28 cellular contexts compared by ENCODE assay signal in the genomic region with DNA sequence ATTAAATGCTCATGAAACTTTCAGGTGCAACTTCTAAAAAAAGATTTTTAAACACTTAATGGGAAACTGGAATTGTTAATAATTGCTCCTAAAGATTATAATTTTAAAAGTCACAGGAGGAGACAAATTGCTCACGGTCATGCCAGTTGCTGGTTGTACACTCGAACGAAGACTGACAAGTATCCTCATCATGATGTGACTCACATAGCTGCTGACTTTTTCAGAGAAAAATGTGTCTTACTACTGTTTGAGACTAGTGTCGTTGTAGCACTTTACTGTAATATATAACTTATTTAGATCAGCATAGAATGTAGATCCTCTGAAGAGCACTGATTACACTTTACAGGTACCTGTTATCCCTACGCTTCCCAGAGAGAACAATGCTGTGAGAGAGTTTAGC.
"Had no signal": no experiment of that assay in that cellular context is flagged by ENCODE, and none has a peak within 500 bp of the region (broad histone marks: within the 10 kb centered on the region; RNA-seq: fewer than 3 reads in every experiment).

No MANE protein-coding gene starts in this region.

- ATAC-seq: activated naive CD8-positive, alpha-beta T cell treated with anti-CD3 and anti-CD28 coated beads, Interleukin-2, amount 50 U/mL, for 24 hours; activated T-cell treated with anti-CD3 and anti-CD28 coated beads, Interleukin-2, amount 50 U/mL, for 72 hours; gastrocnemius medialis; left cardiac atrium; right cardiac atrium; stimulated activated naive CD8-positive, alpha-beta T cell treated with anti-CD3 and anti-CD28 coated beads, Interleukin-15, Interleukin-2, amounts not matched to agents 100 U/mL and 50 U/mL, for 24 hours; T-cell had no signal

- H3K9me3 Mint-ChIP-seq: activated naive CD4-positive, alpha-beta T cell treated with anti-CD3 and anti-CD28 coated beads, Interleukin-2, amount 50 U/mL, for 24 hours; activated naive CD8-positive, alpha-beta T cell treated with anti-CD3 and anti-CD28 coated beads, Interleukin-2, amount 50 U/mL, for 24 hours; activated T-cell treated with anti-CD3 and anti-CD28 coated beads, Interleukin-2, amount 50 U/mL, for 72 hours; central memory CD8-positive, alpha-beta T cell; naive B cell; neural crest cell; T-cell; T-helper 2 cell treated with Interferon-gamma antibody and Interleukin-4, amounts not matched to agents 5 μg/mL and 100 μg/mL, for 36 hours; type B pancreatic cell had no signal

- H3K27me3 ChIP-seq: breast epithelium, gastrocnemius medialis, uterus had no signal

- H3K27me3 Mint-ChIP-seq: activated naive CD4-positive, alpha-beta T cell treated with anti-CD3 and anti-CD28 coated beads, Interleukin-2, amount 50 U/mL, for 24 hours; activated naive CD8-positive, alpha-beta T cell treated with anti-CD3 and anti-CD28 coated beads, Interleukin-2, amount 50 U/mL, for 24 hours; central memory CD8-positive, alpha-beta T cell; naive B cell; T-cell; type B pancreatic cell had no signal

- H3K36me3 Mint-ChIP-seq: activated naive CD4-positive, alpha-beta T cell treated with anti-CD3 and anti-CD28 coated beads, Interleukin-2, amount 50 U/mL, for 24 hours; naive B cell; T-cell had no signal

- H3K4me1 Mint-ChIP-seq: activated naive CD4-positive, alpha-beta T cell treated with anti-CD3 and anti-CD28 coated beads, Interleukin-2, amount 50 U/mL, for 24 hours; activated naive CD8-positive, alpha-beta T cell treated with anti-CD3 and anti-CD28 coated beads, Interleukin-2, amount 50 U/mL, for 24 hours; central memory CD8-positive, alpha-beta T cell; naive B cell; T-cell had no signal

- FAIRE-seq: endometrium had no signal

- H3K4me3 ChIP-seq: breast epithelium, gastrocnemius medialis, thoracic aorta, uterus had no signal

- H3K4me3 Mint-ChIP-seq: activated naive CD4-positive, alpha-beta T cell treated with anti-CD3 and anti-CD28 coated beads, Interleukin-2, amount 50 U/mL, for 24 hours; activated naive CD8-positive, alpha-beta T cell treated with anti-CD3 and anti-CD28 coated beads, Interleukin-2, amount 50 U/mL, for 24 hours; activated T-cell treated with anti-CD3 and anti-CD28 coated beads, Interleukin-2, amount 50 U/mL, for 72 hours; central memory CD8-positive, alpha-beta T cell; naive B cell; neural crest cell; T-cell; T-helper 2 cell treated with Interferon-gamma antibody and Interleukin-4, amounts not matched to agents 5 μg/mL and 100 μg/mL, for 36 hours; type B pancreatic cell had no signal

- DNase-seq: activated CD4-positive, alpha-beta T cell treated with anti-CD3 and anti-CD28 coated beads for 4 hours; activated CD4-positive, alpha-beta T cell treated with anti-CD3 and anti-CD28 coated beads, Interleukin-2, amount 50 U/mL, for 4 hours; activated naive CD8-positive, alpha-beta T cell treated with anti-CD3 and anti-CD28 coated beads, Interleukin-2, amount 50 U/mL, for 24 hours; activated T-cell treated with anti-CD3 and anti-CD28 coated beads for 4 hours; activated T-cell treated with anti-CD3 and anti-CD28 coated beads, Interleukin-2, amount 50 U/mL, for 72 hours; amygdala; effector CD8-positive, alpha-beta T cell; gastrocnemius medialis; glutamatergic neuron; islet precursor cell; left cardiac atrium; mammary epithelial cell; naive B cell; nucleus accumbens; right cardiac atrium; stimulated activated CD4-positive, alpha-beta T cell treated with anti-CD3 and anti-CD28 coated beads, Interleukin-4, amount 100 ng/mL, for 1 hour; stimulated activated naive CD8-positive, alpha-beta T cell treated with anti-CD3 and anti-CD28 coated beads, Interleukin-15, Interleukin-2, amounts not matched to agents 100 U/mL and 50 U/mL, for 24 hours; T-cell; uterus had no signal

- H3K27ac ChIP-seq: breast epithelium, gastrocnemius medialis, thoracic aorta, uterus, VCaP had no signal

- H3K9me3 ChIP-seq: breast epithelium, gastrocnemius medialis, thoracic aorta, uterus had no signal

- H3K36me3 ChIP-seq: breast epithelium, gastrocnemius medialis, thoracic aorta, uterus had no signal

- H3K27ac Mint-ChIP-seq: activated naive CD4-positive, alpha-beta T cell treated with anti-CD3 and anti-CD28 coated beads, Interleukin-2, amount 50 U/mL, for 24 hours; activated naive CD8-positive, alpha-beta T cell treated with anti-CD3 and anti-CD28 coated beads, Interleukin-2, amount 50 U/mL, for 24 hours; activated T-cell treated with anti-CD3 and anti-CD28 coated beads, Interleukin-2, amount 50 U/mL, for 72 hours; naive B cell; T-cell; T-helper 2 cell treated with Interferon-gamma antibody and Interleukin-4, amounts not matched to agents 5 μg/mL and 100 μg/mL, for 36 hours; type B pancreatic cell had no signal

- H3K4me1 ChIP-seq: breast epithelium, uterus had no signal
